In the genomic region with DNA sequence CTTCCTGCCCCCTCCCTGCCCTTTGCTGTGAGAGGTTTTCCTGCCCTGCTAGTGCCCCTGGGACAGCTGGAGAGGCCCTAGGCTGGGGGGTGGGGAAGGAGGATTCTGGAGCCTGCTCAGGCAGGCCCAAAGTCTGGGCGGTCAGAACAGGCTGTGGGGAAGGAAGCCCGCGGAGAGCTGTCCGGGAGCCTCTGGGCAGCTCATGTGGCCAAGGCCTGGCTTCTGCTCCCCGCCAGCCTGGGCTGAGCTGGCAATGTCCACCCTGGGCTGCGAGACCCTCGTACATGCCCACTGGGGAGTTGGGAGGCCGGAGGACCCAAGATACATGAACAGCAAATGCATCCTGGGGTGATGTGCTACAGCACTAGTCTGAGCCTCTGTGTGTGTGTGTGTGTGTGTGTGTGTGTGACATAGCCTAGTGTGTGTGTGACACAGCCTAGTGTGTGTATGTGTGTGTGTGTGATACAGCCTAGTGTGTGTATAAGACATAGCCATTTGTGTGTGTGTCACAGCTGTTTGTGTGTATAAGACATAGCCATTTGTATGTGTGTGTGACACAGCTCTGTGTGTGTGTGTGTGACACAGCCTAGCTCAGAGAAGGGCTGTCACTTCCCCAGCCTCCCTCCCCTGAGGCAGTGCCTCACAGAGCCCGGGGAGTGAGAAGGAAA, we compare ENCODE assay signal across 1 cellular context.
TF ChIP-seq lines count a peak whose summit lies in the region.

No MANE protein-coding gene starts in this region.

TF ChIP-seq in HepG2, 621 proteins besides CTCF, POLR2A, EP300 and RAD21 (continued from another document):
- TF ChIP-seq, protein P1, sequence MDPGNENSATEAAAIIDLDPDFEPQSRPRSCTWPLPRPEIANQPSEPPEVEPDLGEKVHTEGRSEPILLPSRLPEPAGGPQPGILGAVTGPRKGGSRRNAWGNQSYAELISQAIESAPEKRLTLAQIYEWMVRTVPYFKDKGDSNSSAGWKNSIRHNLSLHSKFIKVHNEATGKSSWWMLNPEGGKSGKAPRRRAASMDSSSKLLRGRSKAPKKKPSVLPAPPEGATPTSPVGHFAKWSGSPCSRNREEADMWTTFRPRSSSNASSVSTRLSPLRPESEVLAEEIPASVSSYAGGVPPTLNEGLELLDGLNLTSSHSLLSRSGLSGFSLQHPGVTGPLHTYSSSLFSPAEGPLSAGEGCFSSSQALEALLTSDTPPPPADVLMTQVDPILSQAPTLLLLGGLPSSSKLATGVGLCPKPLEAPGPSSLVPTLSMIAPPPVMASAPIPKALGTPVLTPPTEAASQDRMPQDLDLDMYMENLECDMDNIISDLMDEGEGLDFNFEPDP (CRISPR knock-in tag; conservative IDR thresholded peaks at IDR 0.05): 0 out of 2 replicates have a peak, but pooled peaks have one; percentile 76
- TF ChIP-seq, protein P2, sequence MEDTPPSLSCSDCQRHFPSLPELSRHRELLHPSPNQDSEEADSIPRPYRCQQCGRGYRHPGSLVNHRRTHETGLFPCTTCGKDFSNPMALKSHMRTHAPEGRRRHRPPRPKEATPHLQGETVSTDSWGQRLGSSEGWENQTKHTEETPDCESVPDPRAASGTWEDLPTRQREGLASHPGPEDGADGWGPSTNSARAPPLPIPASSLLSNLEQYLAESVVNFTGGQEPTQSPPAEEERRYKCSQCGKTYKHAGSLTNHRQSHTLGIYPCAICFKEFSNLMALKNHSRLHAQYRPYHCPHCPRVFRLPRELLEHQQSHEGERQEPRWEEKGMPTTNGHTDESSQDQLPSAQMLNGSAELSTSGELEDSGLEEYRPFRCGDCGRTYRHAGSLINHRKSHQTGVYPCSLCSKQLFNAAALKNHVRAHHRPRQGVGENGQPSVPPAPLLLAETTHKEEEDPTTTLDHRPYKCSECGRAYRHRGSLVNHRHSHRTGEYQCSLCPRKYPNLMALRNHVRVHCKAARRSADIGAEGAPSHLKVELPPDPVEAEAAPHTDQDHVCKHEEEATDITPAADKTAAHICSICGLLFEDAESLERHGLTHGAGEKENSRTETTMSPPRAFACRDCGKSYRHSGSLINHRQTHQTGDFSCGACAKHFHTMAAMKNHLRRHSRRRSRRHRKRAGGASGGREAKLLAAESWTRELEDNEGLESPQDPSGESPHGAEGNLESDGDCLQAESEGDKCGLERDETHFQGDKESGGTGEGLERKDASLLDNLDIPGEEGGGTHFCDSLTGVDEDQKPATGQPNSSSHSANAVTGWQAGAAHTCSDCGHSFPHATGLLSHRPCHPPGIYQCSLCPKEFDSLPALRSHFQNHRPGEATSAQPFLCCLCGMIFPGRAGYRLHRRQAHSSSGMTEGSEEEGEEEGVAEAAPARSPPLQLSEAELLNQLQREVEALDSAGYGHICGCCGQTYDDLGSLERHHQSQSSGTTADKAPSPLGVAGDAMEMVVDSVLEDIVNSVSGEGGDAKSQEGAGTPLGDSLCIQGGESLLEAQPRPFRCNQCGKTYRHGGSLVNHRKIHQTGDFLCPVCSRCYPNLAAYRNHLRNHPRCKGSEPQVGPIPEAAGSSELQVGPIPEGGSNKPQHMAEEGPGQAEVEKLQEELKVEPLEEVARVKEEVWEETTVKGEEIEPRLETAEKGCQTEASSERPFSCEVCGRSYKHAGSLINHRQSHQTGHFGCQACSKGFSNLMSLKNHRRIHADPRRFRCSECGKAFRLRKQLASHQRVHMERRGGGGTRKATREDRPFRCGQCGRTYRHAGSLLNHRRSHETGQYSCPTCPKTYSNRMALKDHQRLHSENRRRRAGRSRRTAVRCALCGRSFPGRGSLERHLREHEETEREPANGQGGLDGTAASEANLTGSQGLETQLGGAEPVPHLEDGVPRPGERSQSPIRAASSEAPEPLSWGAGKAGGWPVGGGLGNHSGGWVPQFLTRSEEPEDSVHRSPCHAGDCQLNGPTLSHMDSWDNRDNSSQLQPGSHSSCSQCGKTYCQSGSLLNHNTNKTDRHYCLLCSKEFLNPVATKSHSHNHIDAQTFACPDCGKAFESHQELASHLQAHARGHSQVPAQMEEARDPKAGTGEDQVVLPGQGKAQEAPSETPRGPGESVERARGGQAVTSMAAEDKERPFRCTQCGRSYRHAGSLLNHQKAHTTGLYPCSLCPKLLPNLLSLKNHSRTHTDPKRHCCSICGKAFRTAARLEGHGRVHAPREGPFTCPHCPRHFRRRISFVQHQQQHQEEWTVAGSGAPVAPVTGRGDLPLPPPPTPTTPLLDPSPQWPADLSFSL (CRISPR knock-in tag; IDR thresholded peaks at IDR 0.05): peak; percentile 81
- TF ChIP-seq, protein P3, sequence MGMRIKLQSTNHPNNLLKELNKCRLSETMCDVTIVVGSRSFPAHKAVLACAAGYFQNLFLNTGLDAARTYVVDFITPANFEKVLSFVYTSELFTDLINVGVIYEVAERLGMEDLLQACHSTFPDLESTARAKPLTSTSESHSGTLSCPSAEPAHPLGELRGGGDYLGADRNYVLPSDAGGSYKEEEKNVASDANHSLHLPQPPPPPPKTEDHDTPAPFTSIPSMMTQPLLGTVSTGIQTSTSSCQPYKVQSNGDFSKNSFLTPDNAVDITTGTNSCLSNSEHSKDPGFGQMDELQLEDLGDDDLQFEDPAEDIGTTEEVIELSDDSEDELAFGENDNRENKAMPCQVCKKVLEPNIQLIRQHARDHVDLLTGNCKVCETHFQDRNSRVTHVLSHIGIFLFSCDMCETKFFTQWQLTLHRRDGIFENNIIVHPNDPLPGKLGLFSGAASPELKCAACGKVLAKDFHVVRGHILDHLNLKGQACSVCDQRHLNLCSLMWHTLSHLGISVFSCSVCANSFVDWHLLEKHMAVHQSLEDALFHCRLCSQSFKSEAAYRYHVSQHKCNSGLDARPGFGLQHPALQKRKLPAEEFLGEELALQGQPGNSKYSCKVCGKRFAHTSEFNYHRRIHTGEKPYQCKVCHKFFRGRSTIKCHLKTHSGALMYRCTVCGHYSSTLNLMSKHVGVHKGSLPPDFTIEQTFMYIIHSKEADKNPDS (CRISPR knock-in tag; IDR thresholded peaks at IDR 0.05): no peak
- TF ChIP-seq HDAC6 (IDR thresholded peaks at IDR 0.05; ENCODE audit: low read depth, low read length) (no peak), BCL6 (CRISPR knock-in tag; IDR thresholded peaks at IDR 0.05) (no peak), KDM5B (CRISPR knock-in tag; IDR thresholded peaks at IDR 0.05; ENCODE audit: borderline replicate concordance) (peak; percentile 46; the same call in 1 of the 2 replicates)
- TF ChIP-seq, protein P4, sequence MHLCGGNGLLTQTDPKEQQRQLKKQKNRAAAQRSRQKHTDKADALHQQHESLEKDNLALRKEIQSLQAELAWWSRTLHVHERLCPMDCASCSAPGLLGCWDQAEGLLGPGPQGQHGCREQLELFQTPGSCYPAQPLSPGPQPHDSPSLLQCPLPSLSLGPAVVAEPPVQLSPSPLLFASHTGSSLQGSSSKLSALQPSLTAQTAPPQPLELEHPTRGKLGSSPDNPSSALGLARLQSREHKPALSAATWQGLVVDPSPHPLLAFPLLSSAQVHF (CRISPR knock-in tag; IDR thresholded peaks at IDR 0.05): peak; percentile 43; the same call in 1 of the 2 replicates
